ENCODE assay signal across 28 cellular contexts in the genomic region with DNA sequence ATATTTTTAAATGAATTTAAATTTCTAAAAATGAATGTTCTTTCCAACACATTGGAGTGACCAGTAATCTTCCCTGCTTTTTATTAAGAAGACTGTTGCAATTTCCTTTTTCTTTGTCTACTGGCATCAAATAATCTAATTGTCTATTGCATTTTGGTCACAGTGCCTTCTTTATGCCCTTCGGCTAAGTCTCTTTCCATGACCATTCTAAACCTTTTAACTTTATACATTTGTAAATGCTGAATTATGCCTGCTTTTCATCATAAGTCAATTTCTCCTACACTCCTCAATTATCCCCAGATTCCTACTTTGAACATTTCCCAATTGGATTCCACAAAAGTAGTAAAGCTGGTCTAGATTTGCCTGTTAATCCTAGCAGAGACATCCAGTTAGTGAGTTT.
"Had no signal": no experiment of that assay in that cellular context is flagged by ENCODE, and none has a peak within 500 bp of the region (broad histone marks: within the 10 kb centered on the region; RNA-seq: fewer than 3 reads in every experiment).

No MANE protein-coding gene starts in this region.

- H3K36me3 Mint-ChIP-seq: stimulated activated effector memory CD8-positive, alpha-beta T cell treated with anti-CD3 and anti-CD28 coated beads, Interleukin-12 subunit alpha, Interleukin-12 subunit beta, amount 100 ng/mL, for 72 hours; stimulated activated memory B cell treated with anti-CD40 and anti-IgM and Interleukin-4, amounts not matched to agents 10 μg/mL and 1 μg/mL and 100 μg/mL, for 72 hours; stimulated activated naive B cell treated with anti-CD40 and anti-IgM and Interleukin-4, amounts not matched to agents 10 μg/mL and 1 μg/mL and 100 μg/mL, for 72 hours; type B pancreatic cell had no signal

- H3K27me3 ChIP-seq: stomach, suprapubic skin, testis, thyroid gland, tibial artery, tibial nerve, transverse colon, upper lobe of left lung, upper lobe of right lung, uterus, vagina had no signal

- ATAC-seq: stimulated activated effector memory CD8-positive, alpha-beta T cell treated with anti-CD3 and anti-CD28 coated beads, Interleukin-12 subunit alpha, Interleukin-12 subunit beta, amount 100 ng/mL, for 72 hours; stimulated activated memory B cell treated with anti-CD40 and anti-IgM and Interleukin-4, amounts not matched to agents 10 μg/mL and 1 μg/mL and 100 μg/mL, for 72 hours; stimulated activated naive B cell treated with anti-CD40 and anti-IgM and Interleukin-4, amounts not matched to agents 10 μg/mL and 1 μg/mL and 100 μg/mL, for 72 hours; stimulated activated naive CD8-positive, alpha-beta T cell treated with anti-CD3 and anti-CD28 coated beads, Interleukin-15, amount 100 ng/mL, for 72 hours; stimulated activated naive CD8-positive, alpha-beta T cell treated with anti-CD3 and anti-CD28 coated beads, Interleukin-15, Interleukin-2, amounts not matched to agents 100 U/mL and 50 U/mL, for 24 hours; upper lobe of right lung had no signal

- H3K9me3 ChIP-seq: stomach, suprapubic skin, testis, thoracic aorta, thyroid gland, tibial artery, tibial nerve, transverse colon, upper lobe of left lung, upper lobe of right lung, uterus, vagina had no signal

- H3K4me1 ChIP-seq: stomach, suprapubic skin, testis, thyroid gland, tibial artery, tibial nerve, transverse colon, upper lobe of left lung, upper lobe of right lung, uterus, vagina had no signal

- H3K27me3 Mint-ChIP-seq: stimulated activated memory B cell treated with anti-CD40 and anti-IgM and Interleukin-4, amounts not matched to agents 10 μg/mL and 1 μg/mL and 100 μg/mL, for 72 hours; type B pancreatic cell had no signal

- H3K36me3 ChIP-seq: stomach, suprapubic skin, thoracic aorta, thyroid gland, tibial artery, tibial nerve, transverse colon, upper lobe of left lung, upper lobe of right lung, uterus, vagina had no signal

- H3K27ac ChIP-seq: stomach, suprapubic skin, testis, thoracic aorta, thyroid gland, tibial artery, tibial nerve, transverse colon, upper lobe of left lung, upper lobe of right lung, uterus, vagina had no signal

- H3K4me3 ChIP-seq: stomach, suprapubic skin, testis, thoracic aorta, thyroid gland, tibial artery, tibial nerve, transverse colon, upper lobe of left lung, upper lobe of right lung, uterus, vagina had no signal

- H3K4me1 Mint-ChIP-seq: stimulated activated effector memory CD8-positive, alpha-beta T cell treated with anti-CD3 and anti-CD28 coated beads, Interleukin-12 subunit alpha, Interleukin-12 subunit beta, amount 100 ng/mL, for 72 hours; stimulated activated memory B cell treated with anti-CD40 and anti-IgM and Interleukin-4, amounts not matched to agents 10 μg/mL and 1 μg/mL and 100 μg/mL, for 72 hours; stimulated activated naive B cell treated with anti-CD40 and anti-IgM and Interleukin-4, amounts not matched to agents 10 μg/mL and 1 μg/mL and 100 μg/mL, for 72 hours; stimulated activated naive CD8-positive, alpha-beta T cell treated with anti-CD3 and anti-CD28 coated beads, Interleukin-15, amount 100 ng/mL, for 72 hours had no signal

- DNase-seq: stimulated activated CD4-positive, alpha-beta T cell treated with anti-CD3 and anti-CD28 coated beads, Interleukin-2, amount 100 ng/mL, for 48 hours; stimulated activated CD4-positive, alpha-beta T cell treated with anti-CD3 and anti-CD28 coated beads, Interleukin-4, amount 100 ng/mL, for 1 hour; stimulated activated CD4-positive, alpha-beta T cell treated with anti-CD3 and anti-CD28 coated beads, Interleukin-4, amount 100 ng/mL, for 24 hours; stimulated activated CD4-positive, alpha-beta T cell treated with anti-CD3 and anti-CD28 coated beads, Interleukin-4, amount 100 ng/mL, for 4 hours; stimulated activated CD8-positive, alpha-beta memory T cell treated with anti-CD3 and anti-CD28 coated beads, Interleukin-4, amount 100 ng/mL, for 48 hours; stimulated activated naive B cell treated with anti-CD40 and anti-IgM and Interleukin-4, amounts not matched to agents 10 μg/mL and 1 μg/mL and 100 μg/mL, for 72 hours; stimulated activated naive CD4-positive, alpha-beta T cell; stimulated activated naive CD4-positive, alpha-beta T cell treated with Interleukin-2 at 50 U/mL for 16 hours; stimulated activated naive CD8-positive, alpha-beta T cell treated with anti-CD3 and anti-CD28 coated beads, Interleukin-15, amount 100 ng/mL, for 72 hours; stimulated activated naive CD8-positive, alpha-beta T cell treated with anti-CD3 and anti-CD28 coated beads, Interleukin-15, Interleukin-2, amounts not matched to agents 100 U/mL and 50 U/mL, for 24 hours; stomach; substantia nigra; testis; thyroid gland; tibial artery; transverse colon; trophoblast cell; upper lobe of left lung; upper lobe of right lung; uterus had no signal

- H3K4me3 Mint-ChIP-seq: stimulated activated effector memory CD8-positive, alpha-beta T cell treated with anti-CD3 and anti-CD28 coated beads, Interleukin-12 subunit alpha, Interleukin-12 subunit beta, amount 100 ng/mL, for 72 hours; stimulated activated memory B cell treated with anti-CD40 and anti-IgM and Interleukin-4, amounts not matched to agents 10 μg/mL and 1 μg/mL and 100 μg/mL, for 72 hours; stimulated activated naive B cell treated with anti-CD40 and anti-IgM and Interleukin-4, amounts not matched to agents 10 μg/mL and 1 μg/mL and 100 μg/mL, for 72 hours; stimulated activated naive CD8-positive, alpha-beta T cell treated with anti-CD3 and anti-CD28 coated beads, Interleukin-15, amount 100 ng/mL, for 72 hours; stimulated activated naive CD8-positive, alpha-beta T cell treated with anti-CD3 and anti-CD28 coated beads, Interleukin-15, Interleukin-2, amounts not matched to agents 100 ng/mL and 50 ng/mL, for 24 hours; type B pancreatic cell had no signal

- H3K27ac Mint-ChIP-seq: stimulated activated effector memory CD8-positive, alpha-beta T cell treated with anti-CD3 and anti-CD28 coated beads, Interleukin-12 subunit alpha, Interleukin-12 subunit beta, amount 100 ng/mL, for 72 hours; stimulated activated memory B cell treated with anti-CD40 and anti-IgM and Interleukin-4, amounts not matched to agents 10 μg/mL and 1 μg/mL and 100 μg/mL, for 72 hours; stimulated activated naive B cell treated with anti-CD40 and anti-IgM and Interleukin-4, amounts not matched to agents 10 μg/mL and 1 μg/mL and 100 μg/mL, for 72 hours; stimulated activated naive CD8-positive, alpha-beta T cell treated with anti-CD3 and anti-CD28 coated beads, Interleukin-15, amount 100 ng/mL, for 72 hours; stimulated activated naive CD8-positive, alpha-beta T cell treated with anti-CD3 and anti-CD28 coated beads, Interleukin-15, Interleukin-2, amounts not matched to agents 100 ng/mL and 50 ng/mL, for 24 hours; type B pancreatic cell had no signal

- H3K9me3 Mint-ChIP-seq: stimulated activated effector memory CD8-positive, alpha-beta T cell treated with anti-CD3 and anti-CD28 coated beads, Interleukin-12 subunit alpha, Interleukin-12 subunit beta, amount 100 ng/mL, for 72 hours; stimulated activated memory B cell treated with anti-CD40 and anti-IgM and Interleukin-4, amounts not matched to agents 10 μg/mL and 1 μg/mL and 100 μg/mL, for 72 hours; stimulated activated naive CD8-positive, alpha-beta T cell treated with anti-CD3 and anti-CD28 coated beads, Interleukin-15, amount 100 ng/mL, for 72 hours; stimulated activated naive CD8-positive, alpha-beta T cell treated with anti-CD3 and anti-CD28 coated beads, Interleukin-15, Interleukin-2, amounts not matched to agents 100 ng/mL and 50 ng/mL, for 24 hours; type B pancreatic cell had no signal
